ENCODE assay signal across 18 cellular contexts in the genomic region with DNA sequence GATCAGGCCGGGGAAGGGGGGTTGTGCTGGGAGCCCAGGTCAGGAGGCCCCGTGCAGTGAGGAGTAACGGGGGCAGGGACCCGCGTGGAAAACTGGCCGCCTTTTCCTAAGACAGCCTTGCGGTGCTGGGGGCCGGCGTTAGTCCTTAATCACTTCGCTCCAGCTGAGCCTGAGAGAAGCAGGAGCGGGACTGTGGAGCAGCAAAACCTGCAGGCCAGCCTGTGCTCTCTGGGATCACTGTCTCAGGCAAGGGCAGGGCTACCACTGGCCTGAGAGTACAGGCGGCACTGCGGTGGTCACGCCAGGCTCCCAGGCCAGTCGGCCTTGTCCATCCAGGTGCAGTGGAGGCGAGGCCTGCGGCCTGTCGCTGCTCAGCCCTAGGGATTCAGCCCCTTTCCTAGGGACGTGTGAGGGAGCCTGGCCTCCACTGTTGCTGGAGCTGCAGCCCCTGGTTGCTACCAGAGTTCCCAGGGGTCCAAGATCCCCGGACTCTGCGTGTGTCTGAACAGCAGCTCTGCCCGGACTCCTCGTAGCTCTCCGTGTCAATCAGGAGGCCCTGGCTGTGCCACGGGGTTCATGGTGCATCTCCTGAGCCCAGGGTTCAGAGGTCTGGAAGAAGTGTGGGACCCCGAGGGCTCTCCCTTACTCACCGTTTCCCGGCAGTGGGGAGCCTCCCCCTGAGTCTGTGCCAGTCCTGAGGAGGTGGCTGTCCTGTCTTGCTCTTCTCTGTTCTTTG.
"Had no signal": no experiment of that assay in that cellular context is flagged by ENCODE, and none has a peak within 500 bp of the region (broad histone marks: within the 10 kb centered on the region; RNA-seq: fewer than 3 reads in every experiment).

No MANE protein-coding gene starts in this region.

- H3K27ac ChIP-seq: adrenal gland, cardiac muscle cell, esophagus muscularis mucosa, left lung, right lobe of liver, thoracic aorta, VCaP had no signal

- H3K4me1 ChIP-seq: esophagus muscularis mucosa, left lung, right lobe of liver had no signal

- H3K4me1 Mint-ChIP-seq: activated CD4-positive, alpha-beta T cell treated with anti-CD3 and anti-CD28 coated beads for 36 hours; activated CD8-positive, alpha-beta memory T cell treated with anti-CD3 and anti-CD28 coated beads, Interleukin-2, amount 10 ng/mL, durations not matched to agents 7 days and 5 days; activated naive CD4-positive, alpha-beta T cell treated with anti-CD3 and anti-CD28 coated beads, Interleukin-2, amount 50 U/mL, for 24 hours had no signal

- H3K9me3 ChIP-seq: adrenal gland, esophagus muscularis mucosa, left lung, right lobe of liver, thoracic aorta had no signal

- H3K36me3 Mint-ChIP-seq: activated CD4-positive, alpha-beta memory T cell treated with anti-CD3 and anti-CD28 coated beads for 36 hours; activated CD8-positive, alpha-beta memory T cell treated with anti-CD3 and anti-CD28 coated beads, Interleukin-2, amount 10 ng/mL, durations not matched to agents 7 days and 5 days; activated naive CD4-positive, alpha-beta T cell treated with anti-CD3 and anti-CD28 coated beads, Interleukin-2, amount 50 U/mL, for 24 hours; natural killer cell treated with Interleukin-12 subunit alpha and Interleukin-12 subunit beta and Interleukin-15 and Interleukin-18, amount 100 ng/mL, for 72 hours had no signal

- H3K4me3 ChIP-seq: adrenal gland, cardiac muscle cell, esophagus muscularis mucosa, left lung, right lobe of liver, thoracic aorta had no signal

- H3K27ac Mint-ChIP-seq: activated CD4-positive, alpha-beta memory T cell treated with anti-CD3 and anti-CD28 coated beads for 36 hours; activated CD4-positive, alpha-beta T cell treated with anti-CD3 and anti-CD28 coated beads for 36 hours; activated CD8-positive, alpha-beta memory T cell treated with anti-CD3 and anti-CD28 coated beads, Interleukin-2, amount 10 ng/mL, durations not matched to agents 7 days and 5 days; activated naive CD4-positive, alpha-beta T cell treated with anti-CD3 and anti-CD28 coated beads, Interleukin-2, amount 50 U/mL, for 24 hours; activated T-helper 2 cell treated with anti-CD3 and anti-CD28 coated beads, Interferon-gamma antibody, Interleukin-2, Interleukin-4, amounts not matched to agents 10 μg/mL and 5 μg/mL and 100 μg/mL, durations not matched to agents 14 hours and 24 hours and 36 hours; natural killer cell treated with Interleukin-12 subunit alpha and Interleukin-12 subunit beta and Interleukin-15 and Interleukin-18, amount 100 ng/mL, for 72 hours had no signal

- DNase-seq: activated CD4-positive, alpha-beta memory T cell treated with anti-CD3 and anti-CD28 coated beads for 36 hours; activated CD4-positive, alpha-beta T cell treated with anti-CD3 and anti-CD28 coated beads for 36 hours; activated CD8-positive, alpha-beta memory T cell treated with anti-CD3 and anti-CD28 coated beads, Interleukin-2, amount 10 ng/mL, durations not matched to agents 7 days and 5 days; activated T-cell treated with anti-CD3 and anti-CD28 coated beads, Interleukin-2, amount 50 U/mL, for 1 hour; adrenal gland; hippocampal formation; mesenchymal stem cell; stimulated activated CD4-positive, alpha-beta T cell treated with anti-CD3 and anti-CD28 coated beads, Interleukin-12 subunit alpha, Interleukin-12 subunit beta, amount 100 ng/mL, for 4 hours; stimulated activated CD4-positive, alpha-beta T cell treated with anti-CD3 and anti-CD28 coated beads, Interleukin-2, amount 100 ng/mL, for 24 hours had no signal

- H3K27me3 Mint-ChIP-seq: activated CD4-positive, alpha-beta memory T cell treated with anti-CD3 and anti-CD28 coated beads for 36 hours; activated CD4-positive, alpha-beta T cell treated with anti-CD3 and anti-CD28 coated beads for 36 hours; activated CD8-positive, alpha-beta memory T cell treated with anti-CD3 and anti-CD28 coated beads, Interleukin-2, amount 10 ng/mL, durations not matched to agents 7 days and 5 days; activated naive CD4-positive, alpha-beta T cell treated with anti-CD3 and anti-CD28 coated beads, Interleukin-2, amount 50 U/mL, for 24 hours; natural killer cell treated with Interleukin-12 subunit alpha and Interleukin-12 subunit beta and Interleukin-15 and Interleukin-18, amount 100 ng/mL, for 72 hours had no signal

- H3K4me3 Mint-ChIP-seq: activated CD4-positive, alpha-beta memory T cell treated with anti-CD3 and anti-CD28 coated beads for 36 hours; activated CD4-positive, alpha-beta T cell treated with anti-CD3 and anti-CD28 coated beads for 36 hours; activated CD8-positive, alpha-beta memory T cell treated with anti-CD3 and anti-CD28 coated beads, Interleukin-2, amount 10 ng/mL, durations not matched to agents 7 days and 5 days; activated naive CD4-positive, alpha-beta T cell treated with anti-CD3 and anti-CD28 coated beads, Interleukin-2, amount 50 U/mL, for 24 hours; natural killer cell treated with Interleukin-12 subunit alpha and Interleukin-12 subunit beta and Interleukin-15 and Interleukin-18, amount 100 ng/mL, for 72 hours had no signal

- ATAC-seq: activated CD4-positive, alpha-beta T cell treated with anti-CD3 and anti-CD28 coated beads for 36 hours; activated CD8-positive, alpha-beta memory T cell treated with anti-CD3 and anti-CD28 coated beads, Interleukin-2, amount 10 ng/mL, durations not matched to agents 7 days and 5 days; left lung; natural killer cell treated with Interleukin-12 subunit alpha and Interleukin-12 subunit beta and Interleukin-15 and Interleukin-18, amount 100 ng/mL, for 72 hours had no signal

- H3K36me3 ChIP-seq: adrenal gland, cardiac muscle cell, esophagus muscularis mucosa, left lung, right lobe of liver, thoracic aorta had no signal

- H3K27me3 ChIP-seq: adrenal gland, cardiac muscle cell, esophagus muscularis mucosa, left lung, right lobe of liver had no signal
